14 cellular contexts compared by ENCODE assay signal in the genomic region with DNA sequence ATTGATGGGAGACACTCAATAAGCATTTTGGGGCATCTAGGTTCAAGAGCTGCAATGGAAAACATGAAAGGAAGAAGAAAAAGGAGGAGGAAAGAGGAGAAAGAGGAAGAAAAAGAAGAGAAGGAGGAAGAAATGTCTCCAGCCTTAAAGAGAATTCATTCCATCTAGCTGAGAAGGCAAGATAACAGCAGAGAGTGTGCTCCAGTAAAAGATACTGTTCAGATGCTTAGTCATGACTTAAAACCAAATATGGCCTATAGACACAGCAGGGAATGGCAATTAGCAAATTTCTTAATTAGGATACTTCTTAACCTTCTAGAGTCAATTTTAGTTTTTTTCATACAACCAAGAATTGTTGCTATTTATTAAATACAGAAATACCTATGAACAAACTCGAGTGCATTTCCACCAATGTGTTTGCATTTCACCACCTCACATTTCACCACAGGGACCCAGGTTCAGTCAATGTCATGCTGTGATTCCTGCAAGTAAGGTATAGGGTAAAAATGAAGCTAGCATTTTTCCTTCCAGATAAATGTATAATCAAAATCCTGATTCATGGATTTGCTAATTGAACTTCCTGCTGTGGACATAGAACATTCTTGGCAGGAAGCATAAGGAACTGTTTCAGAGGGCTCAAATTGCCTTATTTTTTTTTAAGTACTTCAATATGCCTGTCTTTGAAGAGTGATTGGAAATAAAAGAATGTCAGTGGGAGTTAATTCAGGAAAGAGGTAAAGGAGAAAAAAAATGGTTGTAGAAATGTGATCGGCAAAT.
"Had no signal": no experiment of that assay in that cellular context is flagged by ENCODE, and none has a peak within 500 bp of the region (broad histone marks: within the 10 kb centered on the region; RNA-seq: fewer than 3 reads in every experiment).

No MANE protein-coding gene starts in this region.

- H3K4me3 ChIP-seq: tibial nerve, uterus had no signal

- ATAC-seq: effector memory CD8-positive, alpha-beta T cell; left ventricle myocardium superior; naive thymus-derived CD8-positive, alpha-beta T cell had no signal

- DNase-seq: activated CD4-positive, alpha-beta T cell treated with anti-CD3 and anti-CD28 coated beads, Interleukin-2, amount 50 U/mL, for 48 hours; activated effector memory CD4-positive, alpha-beta T cell treated with Interleukin-2 at 50 U/mL for 16 hours; activated naive CD4-positive, alpha-beta T cell treated with anti-CD3 and anti-CD28 coated beads, Interleukin-2, amount 50 U/mL, for 16 hours; activated T-cell treated with anti-CD3 and anti-CD28 coated beads, Interleukin-2, amount 50 U/mL, for 1 hour; effector memory CD8-positive, alpha-beta T cell; hippocampal formation; left ventricle myocardium superior; naive thymus-derived CD8-positive, alpha-beta T cell; stimulated activated CD4-positive, alpha-beta T cell treated with anti-CD3 and anti-CD28 coated beads, Interleukin-2, amount 100 ng/mL, for 48 hours; stimulated activated naive CD4-positive, alpha-beta T cell; T-helper 1 cell; T1000; uterus had no signal
